12 cellular contexts compared by ENCODE assay signal in genomic region chr2:12321017-12321641, GRCh38.
A peak's percentile ranks its signal among the peaks of the same experiment; 100 is the strongest.
DNase-seq lines count a peak whose midpoint lies in the region; ATAC-seq and TF ChIP-seq lines count a peak whose summit lies in the region.
"Had no signal": no experiment of that assay in that cellular context is flagged by ENCODE, and none has a peak within 500 bp of the region (broad histone marks: within the 10 kb centered on the region; RNA-seq: fewer than 3 reads in every experiment).

No MANE protein-coding gene starts in this region.

- H3K27ac Mint-ChIP-seq in nephron = peak overlapping the region; percentile 89 to 97 (median 95)
- H3K27ac Mint-ChIP-seq: CD8-positive, alpha-beta T cell; stimulated activated naive CD8-positive, alpha-beta T cell treated with anti-CD3 and anti-CD28 coated beads, Interleukin-15, Interleukin-2, amounts not matched to agents 100 ng/mL and 50 ng/mL, for 24 hours had no signal

- peaks cover 50% of the 10 kb centered on the region for H3K4me1 Mint-ChIP-seq in nephron

- H3K27me3 Mint-ChIP-seq in nephron (ENCODE audit: low read depth) = peaks cover under 1% of the 10 kb centered on the region
- H3K27me3 Mint-ChIP-seq: stimulated activated naive CD8-positive, alpha-beta T cell treated with anti-CD3 and anti-CD28 coated beads, Interleukin-15, Interleukin-2, amounts not matched to agents 100 ng/mL and 50 ng/mL, for 24 hours had no signal

- H3K27me3 ChIP-seq in AG04450 (ENCODE audit: control insufficient read depth, insufficient read depth, low read length) = no peaks in the 10 kb centered on the region

- DNase-seq in AG04450 (ENCODE audit: low read depth, low spot score) (peak; percentile 90), OCI-M1 (lab: John Stamatoyannopoulos, UW) (peak; percentile 38), epithelial cell of proximal tubule (ENCODE audit: low read depth) (no peak), NCI-H82 treated with DMSO at 0.1 percent for 48 hours (lab: John Stamatoyannopoulos, UW; ENCODE audit: unreplicated experiment) (no peak), ecto neural progenitor cell (ENCODE audit: low spot score) (no peak)
- DNase-seq: CD8-positive, alpha-beta T cell; effector CD4-positive, alpha-beta T cell; NCI-H526 had no signal

- CTCF ChIA-PET in AG04450 (lab: Charles Lee) = interaction anchor here (0.7 to 1.7 kb wide), 5 partner anchors 15 to 686 kb away, joined by 3 to 5 read pairs (median 3); partner anchors contain the start of gene TRIB2

- peak; percentile 18; the same call in 1 of the 2 replicates for TF ChIP-seq CTCF in AG04450 (IDR thresholded peaks at IDR 0.05; ENCODE audit: low read depth, low read length)
- peak; percentile 15 for TF ChIP-seq CTCF in epithelial cell of proximal tubule (conservative IDR thresholded peaks at IDR 0.05; ENCODE audit: low read depth, low read length)
- TF ChIP-seq CTCF in nephron (IDR thresholded peaks at IDR 0.05; ENCODE audit: unreplicated experiment in 3 of 3) = no peak

- H3K27ac ChIP-seq in AG04450 (ENCODE audit: low read depth, low read length) = peak overlapping the region; percentile 68

- no peaks in the 10 kb centered on the region for H3K36me3 Mint-ChIP-seq in nephron (ENCODE audit: low read depth)
- H3K36me3 Mint-ChIP-seq: CD8-positive, alpha-beta T cell had no signal

- H3K4me3 ChIP-seq in AG04450 (ENCODE audit: low read depth, low read length) = no peak overlapping the region
- no peak overlapping the region for H3K4me3 ChIP-seq in epithelial cell of proximal tubule (ENCODE audit: low read depth, low read length)

- ATAC-seq in GM21529 (IDR thresholded peaks at IDR 0.05; ENCODE audit: unreplicated experiment) (no peak), HG03097 (IDR thresholded peaks at IDR 0.05; ENCODE audit: low FRiP score, unreplicated experiment) (no peak)
- ATAC-seq: CD8-positive, alpha-beta T cell had no signal

- POLR2A ChIA-PET in AG04450 (lab: Yijun Ruan, JAX) = interaction anchor here (0.5 to 1.1 kb wide), 3 partner anchors 11 to 169 kb away, joined by 3 read pairs; no protein-coding TSS in a partner anchor

- no peaks in the 10 kb centered on the region for H3K9me3 ChIP-seq in AG04450 (ENCODE audit: control insufficient read depth, insufficient read depth, low read length)

- no peak overlapping the region for H3K4me3 Mint-ChIP-seq in nephron
- H3K4me3 Mint-ChIP-seq: CD8-positive, alpha-beta T cell; stimulated activated naive CD8-positive, alpha-beta T cell treated with anti-CD3 and anti-CD28 coated beads, Interleukin-15, Interleukin-2, amounts not matched to agents 100 ng/mL and 50 ng/mL, for 24 hours had no signal

- H3K9me3 Mint-ChIP-seq in nephron = no peaks in the 10 kb centered on the region
- H3K9me3 Mint-ChIP-seq: CD8-positive, alpha-beta T cell had no signal

Comparison
In these comparisons a context has a peak if more than half of its experiments do, and no peak if none do; other contexts are left out.
1. DNase-seq: peak in AG04450 (single experiment) and OCI-M1 (single experiment); none in epithelial cell of proximal tubule (single experiment), NCI-H82 treated with DMSO at 0.1 percent for 48 hours (single experiment) and ecto neural progenitor cell (single experiment).
2. CTCF ChIP-seq: peak in AG04450 (single experiment) and epithelial cell of proximal tubule (single experiment); none in nephron (0 of 3).